8 cellular contexts compared by ENCODE assay signal in genomic region chr20:25390538-25391528, GRCh38. TPM values are rescaled to one million over a fixed set of nuclear protein-coding genes. Genes with fewer than 3 reads are reported as not detected.
DNase-seq lines count a peak whose midpoint lies in the region; ATAC-seq and TF ChIP-seq lines count a peak whose summit lies in the region.

ABHD12 (minus strand) TSS chr20:25390835; CDS start chr20:25390703, 132 bp downstream.

- H3K4me1 ChIP-seq in hepatocyte (ENCODE audit: insufficient read depth) (no peaks in the 10 kb centered on the region), aorta (ENCODE audit: control insufficient read depth in 1 of 2, insufficient read depth in 2 of 2, low read length in 2 of 2) (no peaks in the 10 kb centered on the region)

- no peaks in the 10 kb centered on the region for H4K20me1 ChIP-seq in hepatocyte (ENCODE audit: insufficient read depth, poor library complexity, severe bottlenecking)

- H3K9me2 ChIP-seq in hepatocyte (replicated peaks; ENCODE audit: insufficient read depth): no peaks in the 10 kb centered on the region

- peak within 1 kb of the TSS; percentile 99 for H3K27ac ChIP-seq in hepatocyte
- peak within 1 kb of the TSS in 1 of 2 donors; percentile 81 for H3K27ac ChIP-seq in aorta (ENCODE audit: low read depth in 1 of 2, low read length in 2 of 2)

- DNase-seq in NCI-H2081 (lab: John Stamatoyannopoulos, UW) (peak; percentile 95 to 96), T-helper 9 cell (peak; percentile 94), astrocyte of the cerebellum (ENCODE audit: low read depth) (peak; percentile 87), hepatocyte (ENCODE audit: low spot score) (peak; percentile 98), renal cortical epithelial cell (ENCODE audit: low read depth) (peak; percentile 80), aorta (peak; percentile 98 to 99)

- H3K9me3 ChIP-seq in hepatocyte (ENCODE audit: low read depth) (no peaks in the 10 kb centered on the region), aorta (ENCODE audit: control insufficient read depth, low read length) (no peaks in the 10 kb centered on the region)

- H3K27me3 ChIP-seq in hepatocyte (no peaks in the 10 kb centered on the region), aorta (ENCODE audit: control insufficient read depth in 1 of 2, insufficient read depth in 2 of 2, low read length in 1 of 2) (no peaks in the 10 kb centered on the region)

- TF ChIP-seq CTCF in astrocyte of the cerebellum (IDR thresholded peaks at IDR 0.05; ENCODE audit: low read depth, low read length, missing control alignments) (no peak), hepatocyte (IDR thresholded peaks at IDR 0.05; ENCODE audit: poor library complexity) (no peak)

- in situ Hi-C loops in astrocyte of the cerebellum (cut with HindIII; ENCODE audit: low sequenced_read_pairs): loop anchor here (10.0 kb wide), 1 partner anchor 386 kb away; no protein-coding TSS in a partner anchor

- under 1% methylated on average over 58 of the region's 91 CpGs for WGBS in hepatocyte (ENCODE audit: low lambda C conversion rate, missing lambda C conversion rate)
- 1% methylated on average over 69 to 91 of the region's 91 CpGs for WGBS in aorta, 2 donors

- H2AFZ ChIP-seq in hepatocyte: peak within 1 kb of the TSS; percentile 94

- peak within 1 kb of the TSS; percentile 90 for H3K4me3 ChIP-seq in astrocyte of the cerebellum (ENCODE audit: low read depth, low read length)
- H3K4me3 ChIP-seq in hepatocyte: peak within 1 kb of the TSS; percentile 98
- peak within 1 kb of the TSS; percentile 70 to 76 for H3K4me3 ChIP-seq in aorta (ENCODE audit: low read length in 2 of 2)

- H3K4me2 ChIP-seq in hepatocyte: peak within 1 kb of the TSS; percentile 78

- peaks cover 43% of the 10 kb centered on the region for H3K79me2 ChIP-seq in hepatocyte

- intact Hi-C loops in aorta (cut with DNase I): loop anchor here in 1 of 2 donors (2.0 to 10.0 kb wide), 4 partner anchors 144 to 398 kb away; partner anchors contain the start of genes APMAP, ENTPD6 and PYGB

- H3K36me3 ChIP-seq in hepatocyte (replicated peaks; ENCODE audit: insufficient read depth, low read depth): no peaks in the 10 kb centered on the region
- H3K36me3 ChIP-seq in aorta (ENCODE audit: control insufficient read depth in 1 of 2, insufficient read depth in 2 of 2, low read length in 1 of 2): no peaks in the 10 kb centered on the region

- peak; percentile 84 for ATAC-seq in GM18517 (IDR thresholded peaks at IDR 0.05; ENCODE audit: unreplicated experiment)
- peak; percentile 87 for ATAC-seq in HG03039 (IDR thresholded peaks at IDR 0.05; ENCODE audit: unreplicated experiment)
- peak; percentile 99 for ATAC-seq in aorta (ENCODE audit: low FRiP score)

RNA-seq across cellular contexts. Expression of gene ABHD12, which starts in this region (rescaled TPM):
- total RNA-seq in hepatocyte: 63.0 and 69.5 TPM in 2 replicates
- 150 and 187 TPM in 2 replicates for polyA plus RNA-seq in hepatocyte
- 35.9 and 68.7 TPM in 2 replicates for total RNA-seq in renal cortical epithelial cell
- 10 to 100 TPM; 31.6 to 32.3 TPM for total RNA-seq in aorta
- polyA plus RNA-seq in aorta: 10 to 100 TPM; 26.2 to 26.7 TPM
